Comparison of ENCODE assay signal across 1 cellular context in the genomic region with DNA sequence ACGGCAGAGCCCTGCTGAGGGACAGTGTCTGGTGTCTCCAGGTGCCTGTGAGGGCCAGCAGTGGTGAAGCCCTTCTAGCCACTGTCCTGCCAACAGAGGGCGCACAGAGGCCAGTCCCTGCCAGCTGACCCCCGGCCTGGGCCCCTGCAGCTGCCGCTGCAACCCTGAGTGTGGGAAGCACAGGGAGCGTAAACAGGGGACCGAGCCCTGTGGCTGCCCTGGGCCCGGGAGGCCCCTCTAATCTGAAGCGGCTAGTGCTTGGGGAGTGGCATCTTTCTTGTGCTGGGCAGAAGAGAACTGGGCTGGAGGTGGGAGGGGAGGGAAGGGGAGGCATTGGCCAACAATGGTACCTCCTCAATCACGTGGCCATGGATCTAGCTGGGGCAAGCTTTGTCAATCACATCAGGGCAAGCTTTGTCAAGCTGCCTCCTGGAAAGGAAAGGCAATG.
TF ChIP-seq lines count a peak whose summit lies in the region.

No MANE protein-coding gene starts in this region.

TF ChIP-seq in HepG2, 621 proteins besides CTCF, POLR2A, EP300 and RAD21 (continued from another document and continues in another):
- TF ChIP-seq, protein P1, sequence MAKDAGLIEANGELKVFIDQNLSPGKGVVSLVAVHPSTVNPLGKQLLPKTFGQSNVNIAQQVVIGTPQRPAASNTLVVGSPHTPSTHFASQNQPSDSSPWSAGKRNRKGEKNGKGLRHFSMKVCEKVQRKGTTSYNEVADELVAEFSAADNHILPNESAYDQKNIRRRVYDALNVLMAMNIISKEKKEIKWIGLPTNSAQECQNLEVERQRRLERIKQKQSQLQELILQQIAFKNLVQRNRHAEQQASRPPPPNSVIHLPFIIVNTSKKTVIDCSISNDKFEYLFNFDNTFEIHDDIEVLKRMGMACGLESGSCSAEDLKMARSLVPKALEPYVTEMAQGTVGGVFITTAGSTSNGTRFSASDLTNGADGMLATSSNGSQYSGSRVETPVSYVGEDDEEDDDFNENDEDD (CRISPR knock-in tag; IDR thresholded peaks at IDR 0.05; ENCODE audit: borderline replicate concordance): peak; percentile 50; the same call in 1 of the 2 replicates
- TF ChIP-seq, protein P2, sequence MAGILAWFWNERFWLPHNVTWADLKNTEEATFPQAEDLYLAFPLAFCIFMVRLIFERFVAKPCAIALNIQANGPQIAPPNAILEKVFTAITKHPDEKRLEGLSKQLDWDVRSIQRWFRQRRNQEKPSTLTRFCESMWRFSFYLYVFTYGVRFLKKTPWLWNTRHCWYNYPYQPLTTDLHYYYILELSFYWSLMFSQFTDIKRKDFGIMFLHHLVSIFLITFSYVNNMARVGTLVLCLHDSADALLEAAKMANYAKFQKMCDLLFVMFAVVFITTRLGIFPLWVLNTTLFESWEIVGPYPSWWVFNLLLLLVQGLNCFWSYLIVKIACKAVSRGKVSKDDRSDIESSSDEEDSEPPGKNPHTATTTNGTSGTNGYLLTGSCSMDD (CRISPR knock-in tag; IDR thresholded peaks at IDR 0.05): no peak
- TF ChIP-seq SP1 (IDR thresholded peaks at IDR 0.05) (no peak), SP1 (CRISPR knock-in tag; IDR thresholded peaks at IDR 0.05) (no peak), RBM22 (optimal IDR thresholded peaks at IDR 0.05; ENCODE audit: low read length) (no peak), ZNF558 (CRISPR knock-in tag; IDR thresholded peaks at IDR 0.05; ENCODE audit: borderline replicate concordance) (no peak), ZNF766 (CRISPR knock-in tag; IDR thresholded peaks at IDR 0.05; ENCODE audit: borderline replicate concordance) (no peak), RXRA (CRISPR knock-in tag; IDR thresholded peaks at IDR 0.05) (peak; percentile 23; the same call in 1 of the 2 replicates), GZF1 (CRISPR knock-in tag; IDR thresholded peaks at IDR 0.05) (no peak), TMF1 (CRISPR knock-in tag; IDR thresholded peaks at IDR 0.05; ENCODE audit: low read depth) (no peak), ZFP36L2 (CRISPR knock-in tag; IDR thresholded peaks at IDR 0.05) (no peak), ZNF670 (CRISPR knock-in tag; IDR thresholded peaks at IDR 0.05; ENCODE audit: borderline replicate concordance) (no peak), HOXA5 (CRISPR knock-in tag; IDR thresholded peaks at IDR 0.05) (no peak), ZSCAN30 (CRISPR knock-in tag; IDR thresholded peaks at IDR 0.05) (no peak), ZKSCAN8 (CRISPR knock-in tag; IDR thresholded peaks at IDR 0.05; ENCODE audit: borderline replicate concordance) (0 out of 2 replicates have a peak, but pooled peaks have one; percentile 43), ARNT (IDR thresholded peaks at IDR 0.05) (no peak), ZNF572 (CRISPR knock-in tag; IDR thresholded peaks at IDR 0.05) (0 out of 2 replicates have a peak, but pooled peaks have one; percentile 61), ZNF136 (CRISPR knock-in tag; IDR thresholded peaks at IDR 0.05; ENCODE audit: low read depth) (no peak), PCBP1 (IDR thresholded peaks at IDR 0.05; ENCODE audit: borderline replicate concordance, low read depth, low read length) (0 out of 2 replicates have a peak, but pooled peaks have one; percentile 60), MAZ (IDR thresholded peaks at IDR 0.05; ENCODE audit: borderline replicate concordance, low read depth, low read length) (no peak), MAZ (CRISPR knock-in tag; IDR thresholded peaks at IDR 0.05; ENCODE audit: low read depth) (peak; percentile 69; the same call in 1 of the 2 replicates), ZNF432 (CRISPR knock-in tag; IDR thresholded peaks at IDR 0.05; ENCODE audit: borderline replicate concordance) (no peak), NCOA2 (CRISPR knock-in tag; IDR thresholded peaks at IDR 0.05) (no peak), HDAC6 (IDR thresholded peaks at IDR 0.05; ENCODE audit: low read depth, low read length) (no peak), ZNF713 (CRISPR knock-in tag; IDR thresholded peaks at IDR 0.05) (no peak), ZNF530 (CRISPR knock-in tag; IDR thresholded peaks at IDR 0.05; ENCODE audit: low read depth) (no peak), TAF15 (IDR thresholded peaks at IDR 0.05; ENCODE audit: low read depth, low read length, poor library complexity, severe bottlenecking) (no peak), IKZF1 (IDR thresholded peaks at IDR 0.05) (no peak), ZNF331 (CRISPR knock-in tag; IDR thresholded peaks at IDR 0.05) (no peak)
- TF ChIP-seq, protein P3, sequence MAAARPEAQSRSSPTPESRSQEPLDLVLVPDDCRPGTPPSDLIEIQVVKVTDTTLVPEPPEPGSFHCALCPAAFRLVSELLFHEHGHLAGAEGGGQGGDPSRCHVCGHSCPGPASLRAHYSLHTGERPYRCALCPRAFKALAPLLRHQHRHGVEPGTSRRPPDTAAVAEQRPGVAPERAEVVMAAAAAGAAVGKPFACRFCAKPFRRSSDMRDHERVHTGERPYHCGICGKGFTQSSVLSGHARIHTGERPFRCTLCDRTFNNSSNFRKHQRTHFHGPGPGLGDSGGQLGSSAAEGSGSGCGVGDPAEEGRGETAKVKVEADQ (CRISPR knock-in tag; IDR thresholded peaks at IDR 0.05; ENCODE audit: borderline replicate concordance): no peak
- TF ChIP-seq, protein P4, sequence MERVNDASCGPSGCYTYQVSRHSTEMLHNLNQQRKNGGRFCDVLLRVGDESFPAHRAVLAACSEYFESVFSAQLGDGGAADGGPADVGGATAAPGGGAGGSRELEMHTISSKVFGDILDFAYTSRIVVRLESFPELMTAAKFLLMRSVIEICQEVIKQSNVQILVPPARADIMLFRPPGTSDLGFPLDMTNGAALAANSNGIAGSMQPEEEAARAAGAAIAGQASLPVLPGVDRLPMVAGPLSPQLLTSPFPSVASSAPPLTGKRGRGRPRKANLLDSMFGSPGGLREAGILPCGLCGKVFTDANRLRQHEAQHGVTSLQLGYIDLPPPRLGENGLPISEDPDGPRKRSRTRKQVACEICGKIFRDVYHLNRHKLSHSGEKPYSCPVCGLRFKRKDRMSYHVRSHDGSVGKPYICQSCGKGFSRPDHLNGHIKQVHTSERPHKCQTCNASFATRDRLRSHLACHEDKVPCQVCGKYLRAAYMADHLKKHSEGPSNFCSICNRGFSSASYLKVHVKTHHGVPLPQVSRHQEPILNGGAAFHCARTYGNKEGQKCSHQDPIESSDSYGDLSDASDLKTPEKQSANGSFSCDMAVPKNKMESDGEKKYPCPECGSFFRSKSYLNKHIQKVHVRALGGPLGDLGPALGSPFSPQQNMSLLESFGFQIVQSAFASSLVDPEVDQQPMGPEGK (CRISPR knock-in tag; IDR thresholded peaks at IDR 0.05): peak; percentile 80
- TF ChIP-seq, protein P5, sequence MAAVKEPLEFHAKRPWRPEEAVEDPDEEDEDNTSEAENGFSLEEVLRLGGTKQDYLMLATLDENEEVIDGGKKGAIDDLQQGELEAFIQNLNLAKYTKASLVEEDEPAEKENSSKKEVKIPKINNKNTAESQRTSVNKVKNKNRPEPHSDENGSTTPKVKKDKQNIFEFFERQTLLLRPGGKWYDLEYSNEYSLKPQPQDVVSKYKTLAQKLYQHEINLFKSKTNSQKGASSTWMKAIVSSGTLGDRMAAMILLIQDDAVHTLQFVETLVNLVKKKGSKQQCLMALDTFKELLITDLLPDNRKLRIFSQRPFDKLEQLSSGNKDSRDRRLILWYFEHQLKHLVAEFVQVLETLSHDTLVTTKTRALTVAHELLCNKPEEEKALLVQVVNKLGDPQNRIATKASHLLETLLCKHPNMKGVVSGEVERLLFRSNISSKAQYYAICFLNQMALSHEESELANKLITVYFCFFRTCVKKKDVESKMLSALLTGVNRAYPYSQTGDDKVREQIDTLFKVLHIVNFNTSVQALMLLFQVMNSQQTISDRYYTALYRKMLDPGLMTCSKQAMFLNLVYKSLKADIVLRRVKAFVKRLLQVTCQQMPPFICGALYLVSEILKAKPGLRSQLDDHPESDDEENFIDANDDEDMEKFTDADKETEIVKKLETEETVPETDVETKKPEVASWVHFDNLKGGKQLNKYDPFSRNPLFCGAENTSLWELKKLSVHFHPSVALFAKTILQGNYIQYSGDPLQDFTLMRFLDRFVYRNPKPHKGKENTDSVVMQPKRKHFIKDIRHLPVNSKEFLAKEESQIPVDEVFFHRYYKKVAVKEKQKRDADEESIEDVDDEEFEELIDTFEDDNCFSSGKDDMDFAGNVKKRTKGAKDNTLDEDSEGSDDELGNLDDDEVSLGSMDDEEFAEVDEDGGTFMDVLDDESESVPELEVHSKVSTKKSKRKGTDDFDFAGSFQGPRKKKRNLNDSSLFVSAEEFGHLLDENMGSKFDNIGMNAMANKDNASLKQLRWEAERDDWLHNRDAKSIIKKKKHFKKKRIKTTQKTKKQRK (IDR thresholded peaks at IDR 0.05; ENCODE audit: low read length): no peak
- TF ChIP-seq, protein P6, sequence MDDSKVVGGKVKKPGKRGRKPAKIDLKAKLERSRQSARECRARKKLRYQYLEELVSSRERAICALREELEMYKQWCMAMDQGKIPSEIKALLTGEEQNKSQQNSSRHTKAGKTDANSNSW (CRISPR knock-in tag; IDR thresholded peaks at IDR 0.05; ENCODE audit: borderline replicate concordance): no peak
- TF ChIP-seq, protein P7, sequence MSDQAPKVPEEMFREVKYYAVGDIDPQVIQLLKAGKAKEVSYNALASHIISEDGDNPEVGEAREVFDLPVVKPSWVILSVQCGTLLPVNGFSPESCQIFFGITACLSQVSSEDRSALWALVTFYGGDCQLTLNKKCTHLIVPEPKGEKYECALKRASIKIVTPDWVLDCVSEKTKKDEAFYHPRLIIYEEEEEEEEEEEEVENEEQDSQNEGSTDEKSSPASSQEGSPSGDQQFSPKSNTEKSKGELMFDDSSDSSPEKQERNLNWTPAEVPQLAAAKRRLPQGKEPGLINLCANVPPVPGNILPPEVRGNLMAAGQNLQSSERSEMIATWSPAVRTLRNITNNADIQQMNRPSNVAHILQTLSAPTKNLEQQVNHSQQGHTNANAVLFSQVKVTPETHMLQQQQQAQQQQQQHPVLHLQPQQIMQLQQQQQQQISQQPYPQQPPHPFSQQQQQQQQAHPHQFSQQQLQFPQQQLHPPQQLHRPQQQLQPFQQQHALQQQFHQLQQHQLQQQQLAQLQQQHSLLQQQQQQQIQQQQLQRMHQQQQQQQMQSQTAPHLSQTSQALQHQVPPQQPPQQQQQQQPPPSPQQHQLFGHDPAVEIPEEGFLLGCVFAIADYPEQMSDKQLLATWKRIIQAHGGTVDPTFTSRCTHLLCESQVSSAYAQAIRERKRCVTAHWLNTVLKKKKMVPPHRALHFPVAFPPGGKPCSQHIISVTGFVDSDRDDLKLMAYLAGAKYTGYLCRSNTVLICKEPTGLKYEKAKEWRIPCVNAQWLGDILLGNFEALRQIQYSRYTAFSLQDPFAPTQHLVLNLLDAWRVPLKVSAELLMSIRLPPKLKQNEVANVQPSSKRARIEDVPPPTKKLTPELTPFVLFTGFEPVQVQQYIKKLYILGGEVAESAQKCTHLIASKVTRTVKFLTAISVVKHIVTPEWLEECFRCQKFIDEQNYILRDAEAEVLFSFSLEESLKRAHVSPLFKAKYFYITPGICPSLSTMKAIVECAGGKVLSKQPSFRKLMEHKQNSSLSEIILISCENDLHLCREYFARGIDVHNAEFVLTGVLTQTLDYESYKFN (CRISPR knock-in tag; conservative IDR thresholded peaks at IDR 0.05): peak; percentile 58
- TF ChIP-seq, protein P8, sequence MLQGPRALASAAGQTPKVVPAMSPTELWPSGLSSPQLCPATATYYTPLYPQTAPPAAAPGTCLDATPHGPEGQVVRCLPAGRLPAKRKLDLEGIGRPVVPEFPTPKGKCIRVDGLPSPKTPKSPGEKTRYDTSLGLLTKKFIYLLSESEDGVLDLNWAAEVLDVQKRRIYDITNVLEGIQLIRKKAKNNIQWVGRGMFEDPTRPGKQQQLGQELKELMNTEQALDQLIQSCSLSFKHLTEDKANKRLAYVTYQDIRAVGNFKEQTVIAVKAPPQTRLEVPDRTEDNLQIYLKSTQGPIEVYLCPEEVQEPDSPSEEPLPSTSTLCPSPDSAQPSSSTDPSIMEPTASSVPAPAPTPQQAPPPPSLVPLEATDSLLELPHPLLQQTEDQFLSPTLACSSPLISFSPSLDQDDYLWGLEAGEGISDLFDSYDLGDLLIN (CRISPR knock-in tag; IDR thresholded peaks at IDR 0.05; ENCODE audit: borderline replicate concordance): no peak
- TF ChIP-seq, protein P9, sequence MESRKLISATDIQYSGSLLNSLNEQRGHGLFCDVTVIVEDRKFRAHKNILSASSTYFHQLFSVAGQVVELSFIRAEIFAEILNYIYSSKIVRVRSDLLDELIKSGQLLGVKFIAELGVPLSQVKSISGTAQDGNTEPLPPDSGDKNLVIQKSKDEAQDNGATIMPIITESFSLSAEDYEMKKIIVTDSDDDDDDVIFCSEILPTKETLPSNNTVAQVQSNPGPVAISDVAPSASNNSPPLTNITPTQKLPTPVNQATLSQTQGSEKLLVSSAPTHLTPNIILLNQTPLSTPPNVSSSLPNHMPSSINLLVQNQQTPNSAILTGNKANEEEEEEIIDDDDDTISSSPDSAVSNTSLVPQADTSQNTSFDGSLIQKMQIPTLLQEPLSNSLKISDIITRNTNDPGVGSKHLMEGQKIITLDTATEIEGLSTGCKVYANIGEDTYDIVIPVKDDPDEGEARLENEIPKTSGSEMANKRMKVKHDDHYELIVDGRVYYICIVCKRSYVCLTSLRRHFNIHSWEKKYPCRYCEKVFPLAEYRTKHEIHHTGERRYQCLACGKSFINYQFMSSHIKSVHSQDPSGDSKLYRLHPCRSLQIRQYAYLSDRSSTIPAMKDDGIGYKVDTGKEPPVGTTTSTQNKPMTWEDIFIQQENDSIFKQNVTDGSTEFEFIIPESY (CRISPR knock-in tag; IDR thresholded peaks at IDR 0.05): no peak
- TF ChIP-seq, protein P10, sequence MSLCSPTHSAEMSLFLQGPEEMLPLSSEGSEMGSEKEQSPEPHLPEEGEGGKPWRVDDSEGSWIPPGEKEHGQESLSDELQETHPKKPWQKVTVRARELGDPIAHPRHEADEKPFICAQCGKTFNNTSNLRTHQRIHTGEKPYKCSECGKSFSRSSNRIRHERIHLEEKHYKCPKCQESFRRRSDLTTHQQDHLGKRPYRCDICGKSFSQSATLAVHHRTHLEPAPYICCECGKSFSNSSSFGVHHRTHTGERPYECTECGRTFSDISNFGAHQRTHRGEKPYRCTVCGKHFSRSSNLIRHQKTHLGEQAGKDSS (CRISPR knock-in tag; IDR thresholded peaks at IDR 0.05; ENCODE audit: borderline replicate concordance, low read depth): no peak
- TF ChIP-seq, protein P11, sequence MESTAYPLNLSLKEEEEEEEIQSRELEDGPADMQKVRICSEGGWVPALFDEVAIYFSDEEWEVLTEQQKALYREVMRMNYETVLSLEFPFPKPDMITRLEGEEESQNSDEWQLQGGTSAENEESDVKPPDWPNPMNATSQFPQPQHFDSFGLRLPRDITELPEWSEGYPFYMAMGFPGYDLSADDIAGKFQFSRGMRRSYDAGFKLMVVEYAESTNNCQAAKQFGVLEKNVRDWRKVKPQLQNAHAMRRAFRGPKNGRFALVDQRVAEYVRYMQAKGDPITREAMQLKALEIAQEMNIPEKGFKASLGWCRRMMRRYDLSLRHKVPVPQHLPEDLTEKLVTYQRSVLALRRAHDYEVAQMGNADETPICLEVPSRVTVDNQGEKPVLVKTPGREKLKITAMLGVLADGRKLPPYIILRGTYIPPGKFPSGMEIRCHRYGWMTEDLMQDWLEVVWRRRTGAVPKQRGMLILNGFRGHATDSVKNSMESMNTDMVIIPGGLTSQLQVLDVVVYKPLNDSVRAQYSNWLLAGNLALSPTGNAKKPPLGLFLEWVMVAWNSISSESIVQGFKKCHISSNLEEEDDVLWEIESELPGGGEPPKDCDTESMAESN (CRISPR knock-in tag; conservative IDR thresholded peaks at IDR 0.05): 0 out of 2 replicates have a peak, but pooled peaks have one; percentile 58
